In genomic region chr11:47991266-47991830, GRCh38 we compare ENCODE assay signal across 8 cellular contexts. TPM values are rescaled to one million over a fixed set of nuclear protein-coding genes. Genes with fewer than 3 reads are reported as not detected.
DNase-seq lines count a peak whose midpoint lies in the region; ATAC-seq and TF ChIP-seq lines count a peak whose summit lies in the region.

No MANE protein-coding gene starts in this region.

- peaks cover 8% of the 10 kb centered on the region for H3K4me1 ChIP-seq in iPS-18a (ENCODE audit: control insufficient read depth, low read depth, low read length)

- DNase-seq in Caki2 (ENCODE audit: low read depth): peak; percentile 71
- DNase-seq in LNCaP clone FGC (ENCODE audit: low read depth): peak; percentile 67
- DNase-seq in UCSD-AML1 (lab: John Stamatoyannopoulos, UW; ENCODE audit: unreplicated experiment): peak; percentile 40
- DNase-seq in substantia nigra (lab: John Stamatoyannopoulos, UW): peak in 2 of 49 donors; percentile 19 to 25
- DNase-seq in retina: no peak
- no peak for DNase-seq in stimulated activated CD4-positive, alpha-beta T cell treated with anti-CD3 and anti-CD28 coated beads, Interleukin-4, amount 100 ng/mL, for 24 hours

- H3K9ac ChIP-seq in iPS-18a (ENCODE audit: low read length): no peak overlapping the region

- no peak for ATAC-seq in GM19023 (IDR thresholded peaks at IDR 0.05; ENCODE audit: unreplicated experiment)

- peak overlapping the region; percentile 15 for H3K27ac ChIP-seq in iPS-18a (ENCODE audit: low read length)
- H3K27ac ChIP-seq in substantia nigra (ENCODE audit: low read depth, low read length, poor library complexity, severe bottlenecking): peak overlapping the region; percentile 53

- H3K9me3 ChIP-seq in iPS-18a (ENCODE audit: control insufficient read depth, low read depth, low read length): no peaks in the 10 kb centered on the region

- H3K36me3 ChIP-seq in iPS-18a (ENCODE audit: control insufficient read depth, low read depth, low read length): no peaks in the 10 kb centered on the region

- H3K4me3 ChIP-seq in LNCaP clone FGC (ENCODE audit: low read depth, low read length) (peak overlapping the region; percentile 19; the same call in 1 of the 2 replicates), iPS-18a (ENCODE audit: low read length) (no peak overlapping the region)

- no peak for TF ChIP-seq CTCF in LNCaP clone FGC (IDR thresholded peaks at IDR 0.05; ENCODE audit: control insufficient read depth, extremely low read depth, insufficient read depth)

- in situ Hi-C loops in Caki2 (cut with HindIII; ENCODE audit: low pct_unique_long_range_greater_than_20kb, low sequenced_read_pairs): no loop called here

- no peaks in the 10 kb centered on the region for H3K27me3 ChIP-seq in iPS-18a (ENCODE audit: control insufficient read depth, insufficient read depth, low read length)

RNA-seq across cellular contexts. Expression of gene PTPRJ, which starts 11.0 kb away (rescaled TPM):
- total RNA-seq in Caki2 (2014; rRNA removed; shearing (Covaris generic); ENCODE audit: low replicate concordance): 23.3 and 33.3 TPM in 2 replicates

Comparison
In these comparisons a context has a peak if more than half of its experiments do, and no peak if none do; other contexts are left out.
1. DNase-seq: peak in Caki2 (single experiment), LNCaP clone FGC (single experiment) and UCSD-AML1 (single experiment); none in retina (single experiment) and stimulated activated CD4-positive, alpha-beta T cell treated with anti-CD3 and anti-CD28 coated beads, Interleukin-4, amount 100 ng/mL, for 24 hours (single experiment).